Comparison of ENCODE assay signal across 17 cellular contexts in the genomic region with DNA sequence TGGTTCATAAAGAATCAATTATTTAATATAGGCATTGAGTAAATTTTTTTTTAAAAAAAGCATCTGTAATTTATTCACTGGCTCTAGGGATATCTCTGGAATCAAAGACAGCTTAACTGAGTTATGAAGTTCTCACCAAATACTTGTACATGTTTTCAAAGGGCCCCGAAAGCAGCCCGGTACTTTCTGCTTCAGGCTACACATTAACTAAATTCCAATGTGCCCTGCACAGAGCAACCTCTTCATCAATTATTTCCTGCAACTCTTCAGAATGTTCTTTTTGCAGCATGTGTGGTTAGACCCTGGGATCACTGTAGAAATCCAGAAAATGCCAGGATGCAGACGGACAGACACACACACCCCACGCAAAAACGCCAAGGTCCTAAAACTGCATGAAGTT.
A peak's percentile ranks its signal among the peaks of the same experiment; 100 is the strongest.
DNase-seq lines count a peak whose midpoint lies in the region; TF ChIP-seq lines count a peak whose summit lies in the region.
"Had no signal": no experiment of that assay in that cellular context is flagged by ENCODE, and none has a peak within 500 bp of the region (broad histone marks: within the 10 kb centered on the region; RNA-seq: fewer than 3 reads in every experiment).

No MANE protein-coding gene starts in this region.

- no peak for TF ChIP-seq CTCF in A673 (conservative IDR thresholded peaks at IDR 0.05; ENCODE audit: low read depth, low read length)

- H3K4me2 ChIP-seq in trophoblast cell (ENCODE audit: low read length): peak overlapping the region; percentile 37
- no peak overlapping the region for H3K4me2 ChIP-seq in neuronal stem cell (ENCODE audit: insufficient read depth, low read length, poor library complexity, severe bottlenecking)

- H2AFZ ChIP-seq in trophoblast cell (ENCODE audit: insufficient read depth, low read length, poor library complexity): no peak overlapping the region
- no peak overlapping the region for H2AFZ ChIP-seq in neuronal stem cell (ENCODE audit: low read length)

- H3K9me3 ChIP-seq in trophoblast cell (ENCODE audit: insufficient read depth, low read depth, low read length) (no peaks in the 10 kb centered on the region), A673 (ENCODE audit: low read depth, low read length, poor library complexity, severe bottlenecking) (no peaks in the 10 kb centered on the region), neuronal stem cell (replicated peaks in 1 of 2; ENCODE audit: control insufficient read depth in 2 of 2, insufficient read depth in 1 of 2, low read depth in 1 of 2, low read length in 2 of 2) (no peaks in the 10 kb centered on the region)

- H2BK120ac ChIP-seq in trophoblast cell (ENCODE audit: insufficient read depth, low read length, poor library complexity) (no peak overlapping the region), neuronal stem cell (ENCODE audit: low read depth, low read length) (no peak overlapping the region)

- H4K8ac ChIP-seq in trophoblast cell (ENCODE audit: low read depth, low read length) (no peak overlapping the region), neuronal stem cell (ENCODE audit: low read depth, low read length) (no peak overlapping the region)

- H3K79me1 ChIP-seq in trophoblast cell (ENCODE audit: low read length): peaks cover 35% of the 10 kb centered on the region
- peaks cover 5% of the 10 kb centered on the region for H3K79me1 ChIP-seq in neuronal stem cell (ENCODE audit: low read depth, low read length)

- H2AK5ac ChIP-seq in trophoblast cell (ENCODE audit: low read length) (no peak overlapping the region), neuronal stem cell (ENCODE audit: low read depth, low read length) (no peak overlapping the region)

- peaks cover 5% of the 10 kb centered on the region for H3K79me2 ChIP-seq in trophoblast cell (ENCODE audit: control insufficient read depth, insufficient read depth, low read length, poor library complexity)

- no CpG with 5 or more reads among the region's 5 CpGs for WGBS in trophoblast cell (ENCODE audit: extremely low coverage, insufficient coverage, insufficient read length)
- WGBS in neuronal stem cell (ENCODE audit: extremely low coverage in 2 of 2, insufficient read length in 2 of 2, insufficient replicate concordance in 1 of 2), 2 donors: no CpG with 5 or more reads among the region's 5 CpGs

- no peak overlapping the region for H2BK15ac ChIP-seq in neuronal stem cell (ENCODE audit: low read length)

- H3K27ac ChIP-seq in trophoblast cell (ENCODE audit: low read depth, low read length) (peak overlapping the region; percentile 87), A673 (ENCODE audit: low read depth, low read length, poor library complexity, severe bottlenecking) (no peak overlapping the region), neuronal stem cell (replicated peaks; ENCODE audit: low read length) (no peak overlapping the region)
- H3K27ac ChIP-seq: SJCRH30 had no signal

- DNase-seq in ELF-1 (ENCODE audit: low read depth, low spot score): peak; percentile 45
- peak; percentile 41 for DNase-seq in amniotic epithelial cell (ENCODE audit: low read depth)
- peak; percentile 41 for DNase-seq in left kidney (ENCODE audit: low read depth, low spot score)
- DNase-seq in trophoblast cell: peak in 1 of 2 donors; percentile 25
- no peak for DNase-seq in A673 (ENCODE audit: low spot score)
- DNase-seq in neuronal stem cell (ENCODE audit: low spot score): no peak
- no peak for DNase-seq in activated gamma-delta T cell (lab: John Stamatoyannopoulos, UW)
- DNase-seq: CD4-positive, alpha-beta memory T cell; DMS79; GOT3; NCI-H1436; NCI-H2029; NCI-H2171; NCI-H446 treated with DMSO at 0.1 percent for 48 hours; NK-92 treated with Interleukin-12 subunit alpha and Interleukin-12 subunit beta, amount 100 ng/mL, for 24 hours; SJCRH30 had no signal

- H3K4me1 ChIP-seq in trophoblast cell (ENCODE audit: control insufficient read depth in 1 of 2, insufficient read depth in 2 of 2, low read length in 2 of 2): peaks cover 23 to 33% of the 10 kb centered on the region in 2 experiments
- peaks cover 9% of the 10 kb centered on the region for H3K4me1 ChIP-seq in A673 (ENCODE audit: insufficient read depth, low read length, poor library complexity, severe bottlenecking)
- H3K4me1 ChIP-seq in neuronal stem cell (ENCODE audit: control insufficient read depth in 2 of 2, insufficient read depth in 1 of 2, low read depth in 1 of 2, low read length in 2 of 2): peaks cover 36 to 39% of the 10 kb centered on the region in 2 donors

- BruUV-seq in A673 (replicated peaks; lab: Mats Ljungman, UMichigan): no TSS peak

- H3K23ac ChIP-seq in trophoblast cell (ENCODE audit: low read length): no peak overlapping the region
- H3K23ac ChIP-seq in neuronal stem cell (ENCODE audit: low read depth, low read length, poor library complexity): no peak overlapping the region

- no peaks in the 10 kb centered on the region for H3K36me3 ChIP-seq in trophoblast cell (ENCODE audit: control insufficient read depth in 1 of 2, insufficient read depth in 2 of 2, low read length in 2 of 2)
- H3K36me3 ChIP-seq in A673 (ENCODE audit: insufficient read depth, low read length, poor library complexity, severe bottlenecking): no peaks in the 10 kb centered on the region
- no peaks in the 10 kb centered on the region for H3K36me3 ChIP-seq in neuronal stem cell (replicated peaks in 1 of 2; ENCODE audit: control insufficient read depth in 2 of 2, insufficient read depth in 2 of 2, low read length in 2 of 2)
- H3K36me3 ChIP-seq: SJCRH30 had no signal

- CTCF ChIA-PET in A673 (lab: Charles Lee): no interaction called here

- no peak overlapping the region for H3K14ac ChIP-seq in trophoblast cell (ENCODE audit: low read length)
- no peak overlapping the region for H3K14ac ChIP-seq in neuronal stem cell (ENCODE audit: low read length)

- no peak overlapping the region for H3K9ac ChIP-seq in trophoblast cell (ENCODE audit: low read length)
- H3K9ac ChIP-seq in neuronal stem cell (ENCODE audit: low read depth, low read length, poor library complexity): no peak overlapping the region

- H3K4ac ChIP-seq in trophoblast cell (ENCODE audit: low read depth, low read length) (no peak overlapping the region), neuronal stem cell (ENCODE audit: low read length) (no peak overlapping the region)

- no peak overlapping the region for H4K91ac ChIP-seq in trophoblast cell (ENCODE audit: low read depth, low read length)
- H4K91ac ChIP-seq in neuronal stem cell (ENCODE audit: low read depth, low read length, poor library complexity): no peak overlapping the region

- H4K12ac ChIP-seq in trophoblast cell (ENCODE audit: low read depth, low read length): no peak overlapping the region

- no peak overlapping the region for H2BK5ac ChIP-seq in trophoblast cell (ENCODE audit: low read depth, low read length, poor library complexity)
- H2BK5ac ChIP-seq in neuronal stem cell (ENCODE audit: low read length): no peak overlapping the region

- intact Hi-C loops in A673 (cut with micrococcal nuclease; ENCODE audit: unreplicated experiment): no loop called here

- H3K18ac ChIP-seq in trophoblast cell (ENCODE audit: low read length) (no peak overlapping the region), neuronal stem cell (ENCODE audit: low read length) (no peak overlapping the region)

- H3K4me3 ChIP-seq in trophoblast cell (ENCODE audit: low read depth, low read length) (no peak overlapping the region), A673 (ENCODE audit: low read depth, low read length, poor library complexity, severe bottlenecking) (no peak overlapping the region), neuronal stem cell (ENCODE audit: low read length in 2 of 2) (no peak overlapping the region)
- H3K4me3 ChIP-seq: K562, SJCRH30 had no signal

- POLR2A ChIA-PET in A673 (lab: Charles Lee; ENCODE audit: low non-redundant PET): no interaction called here

- no peak overlapping the region for H2BK12ac ChIP-seq in trophoblast cell (ENCODE audit: low read length)
- no peak overlapping the region for H2BK12ac ChIP-seq in neuronal stem cell (ENCODE audit: low read length)

- H3K27me3 ChIP-seq in trophoblast cell (ENCODE audit: insufficient read depth, low read length): no peaks in the 10 kb centered on the region
- H3K27me3 ChIP-seq in A673 (replicated peaks; ENCODE audit: insufficient read depth, low read depth, low read length, poor library complexity): no peaks in the 10 kb centered on the region
- H3K27me3 ChIP-seq in neuronal stem cell (ENCODE audit: control insufficient read depth in 3 of 3, insufficient read depth in 3 of 3, low read depth in 1 of 3, low read length in 3 of 3): no peaks in the 10 kb centered on the region
- H3K27me3 ChIP-seq: SJCRH30 had no signal

Comparison
In these comparisons a context has a peak if more than half of its experiments do, and no peak if none do; other contexts are left out.
1. DNase-seq: peak in ELF-1 (single experiment), amniotic epithelial cell (single experiment) and left kidney (single experiment); none in A673 (single experiment), neuronal stem cell (single experiment) and activated gamma-delta T cell (single experiment).